Comparison of ENCODE assay signal across 1 cellular context in genomic region chr7:71733108-71733870, GRCh38.
TF ChIP-seq lines count a peak whose summit lies in the region.

No MANE protein-coding gene starts in this region.

TF ChIP-seq in HCT116, 20 proteins besides CTCF, POLR2A, EP300 and RAD21:
- TF ChIP-seq SP1 (IDR thresholded peaks at IDR 0.05; ENCODE audit: low read depth), result no peak
- TF ChIP-seq EZH2phosphoT487 (IDR thresholded peaks at IDR 0.05; ENCODE audit: borderline replicate concordance), result no peak
- TF ChIP-seq EZH2 (IDR thresholded peaks at IDR 0.05), result no peak
- no peak for TF ChIP-seq CBX3 (IDR thresholded peaks at IDR 0.05; ENCODE audit: low read depth)
- TF ChIP-seq SRF (IDR thresholded peaks at IDR 0.05; ENCODE audit: low read depth), result no peak
- TF ChIP-seq CEBPB (IDR thresholded peaks at IDR 0.05; ENCODE audit: low read depth), result no peak
- no peak for TF ChIP-seq EGR1 (IDR thresholded peaks at IDR 0.05; ENCODE audit: low read depth)
- no peak for TF ChIP-seq ZNF274 (IDR thresholded peaks at IDR 0.05; ENCODE audit: low read depth, low read length)
- no peak for TF ChIP-seq ELF1 (IDR thresholded peaks at IDR 0.05; ENCODE audit: borderline replicate concordance, low read depth)
- TF ChIP-seq REST (IDR thresholded peaks at IDR 0.05; ENCODE audit: low read depth), result no peak
- TF ChIP-seq ATF3 (IDR thresholded peaks at IDR 0.05), result no peak
